10 cellular contexts compared by ENCODE assay signal in the genomic region with DNA sequence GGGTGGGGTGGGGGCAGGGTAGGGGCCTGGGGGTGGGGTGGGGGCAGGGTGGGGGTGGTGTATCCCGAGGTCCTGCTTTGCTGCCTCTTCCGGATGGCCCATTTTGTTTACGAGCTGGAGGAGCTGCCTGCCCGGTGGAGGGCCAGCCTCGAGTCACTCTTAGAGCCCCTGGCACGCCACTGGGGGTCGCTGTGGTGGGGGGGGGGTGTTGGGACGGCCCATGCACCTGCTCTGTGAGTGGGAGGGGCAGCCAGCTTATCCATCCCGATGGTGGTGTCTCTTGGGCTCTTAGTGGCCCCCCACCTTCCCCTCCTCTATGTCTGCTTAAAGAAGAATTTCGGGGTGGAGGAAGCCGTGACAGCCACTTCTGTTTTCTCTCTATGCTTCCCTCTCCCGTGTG. TPM values are rescaled to one million over a fixed set of nuclear protein-coding genes. Genes with fewer than 3 reads are reported as not detected.
DNase-seq lines count a peak whose midpoint lies in the region; ATAC-seq and TF ChIP-seq lines count a peak whose summit lies in the region.
"Had no signal": no experiment of that assay in that cellular context is flagged by ENCODE, and none has a peak within 500 bp of the region (broad histone marks: within the 10 kb centered on the region; RNA-seq: fewer than 3 reads in every experiment).

No MANE protein-coding gene starts in this region.

- peaks cover 12% of the 10 kb centered on the region for H3K4me1 Mint-ChIP-seq in stimulated activated naive CD8-positive, alpha-beta T cell treated with anti-CD3 and anti-CD28 coated beads, Interleukin-15, amount 100 ng/mL, for 72 hours

- no peak for TF ChIP-seq EP300 in esophagus muscularis mucosa (IDR thresholded peaks at IDR 0.05)

- intact Hi-C loops in esophagus muscularis mucosa (cut with DNase I): no loop called here

- H3K27ac ChIP-seq in esophagus muscularis mucosa (replicated peaks in 1 of 4): peak overlapping the region; percentile 23 to 82 (median 53)

- H3K27me3 Mint-ChIP-seq in stimulated activated naive CD8-positive, alpha-beta T cell treated with anti-CD3 and anti-CD28 coated beads, Interleukin-15, amount 100 ng/mL, for 72 hours: peaks cover 10% of the 10 kb centered on the region

- peak in 1 of 3 experiments; percentile 32 for TF ChIP-seq CTCF in esophagus muscularis mucosa (IDR thresholded peaks at IDR 0.05)

- no peak overlapping the region for H3K4me3 Mint-ChIP-seq in stimulated activated naive CD8-positive, alpha-beta T cell treated with anti-CD3 and anti-CD28 coated beads, Interleukin-15, amount 100 ng/mL, for 72 hours

- H3K27ac Mint-ChIP-seq in stimulated activated naive CD8-positive, alpha-beta T cell treated with anti-CD3 and anti-CD28 coated beads, Interleukin-15, amount 100 ng/mL, for 72 hours: no peak overlapping the region

- 31% methylated on average over 2 of the region's 12 CpGs for WGBS in esophagus muscularis mucosa

- H3K27me3 ChIP-seq in esophagus muscularis mucosa (no peaks in the 10 kb centered on the region), MG63 (no peaks in the 10 kb centered on the region)

- DNase-seq in activated naive CD4-positive, alpha-beta T cell treated with Interleukin-2 at 50 U/mL for 16 hours: peak; percentile 26
- DNase-seq in activated naive CD4-positive, alpha-beta T cell (lab: John Stamatoyannopoulos, UW): no peak
- DNase-seq in RPMI8226 (peak; percentile 43), esophagus muscularis mucosa (ENCODE audit: extremely low spot score) (no peak), MG63 (no peak), foreskin melanocyte (no peak)
- peak; percentile 20 to 33 for DNase-seq in stimulated activated naive CD8-positive, alpha-beta T cell treated with anti-CD3 and anti-CD28 coated beads, Interleukin-15, amount 100 ng/mL, for 72 hours
- DNase-seq: DND-41 had no signal

- H3K36me3 ChIP-seq in esophagus muscularis mucosa (no peaks in the 10 kb centered on the region), MG63 (no peaks in the 10 kb centered on the region)

- H3K9me3 Mint-ChIP-seq in stimulated activated naive CD8-positive, alpha-beta T cell treated with anti-CD3 and anti-CD28 coated beads, Interleukin-15, amount 100 ng/mL, for 72 hours: no peaks in the 10 kb centered on the region

- ATAC-seq in stimulated activated naive CD8-positive, alpha-beta T cell treated with anti-CD3 and anti-CD28 coated beads, Interleukin-15, amount 100 ng/mL, for 72 hours: peak; percentile 71
- ATAC-seq in GM18909 (IDR thresholded peaks at IDR 0.05; ENCODE audit: poor library complexity, unreplicated experiment): no peak

- peaks cover 2 to 25% (median 25%) of the 10 kb centered on the region in 4 donors for H3K4me1 ChIP-seq in esophagus muscularis mucosa

- H3K9me3 ChIP-seq in esophagus muscularis mucosa (no peaks in the 10 kb centered on the region), MG63 (no peaks in the 10 kb centered on the region)

- no peak overlapping the region for H3K4me3 ChIP-seq in esophagus muscularis mucosa
- no peak overlapping the region for H3K4me3 ChIP-seq in MG63

- no peak for TF ChIP-seq POLR2A in esophagus muscularis mucosa (IDR thresholded peaks at IDR 0.05; ENCODE audit: low read depth)

RNA-seq across cellular contexts. Expression of gene MRGPRD, which starts 24.6 kb away (rescaled TPM):
- total RNA-seq in esophagus muscularis mucosa: 1 to 10 TPM in 1 of 4 donors, under 1 TPM in 2, not detected in 1; 0.32 to 2.5 (median 0.66) TPM
- not detected in 2 replicates for total RNA-seq in MG63 (2014; rRNA removed; shearing (Covaris generic); ENCODE audit: low replicate concordance)
- total RNA-seq: NCI-H460 had no signal

RNA-seq across cellular contexts. Expression of gene IGHMBP2, which starts 52.5 kb away (rescaled TPM):
- 10 to 100 TPM; 11.6 to 30.8 (median 28.0) TPM for total RNA-seq in esophagus muscularis mucosa
- 7.8 and 15.6 TPM in 2 replicates for total RNA-seq in MG63 (2014; rRNA removed; shearing (Covaris generic); ENCODE audit: low replicate concordance)

RNA-seq across cellular contexts. Expression of gene MRPL21, which starts 52.5 kb away (rescaled TPM):
- total RNA-seq in esophagus muscularis mucosa: 10 to 100 TPM; 47.2 to 66.2 (median 51.2) TPM
- total RNA-seq in MG63 (2014; rRNA removed; shearing (Covaris generic); ENCODE audit: low replicate concordance): 83.1 and 138 TPM in 2 replicates

RNA-seq across cellular contexts. Expression of gene MRGPRF, which starts 56.9 kb away (rescaled TPM):
- 100 to 1,000 TPM in 3 of 4 donors, 10 to 100 TPM in 1; 77.9 to 206 (median 126) TPM for total RNA-seq in esophagus muscularis mucosa
- total RNA-seq in MG63 (2014; rRNA removed; shearing (Covaris generic); ENCODE audit: low replicate concordance): 2.0 TPM in 1 of 2 replicates, not detected in the other
- total RNA-seq: NCI-H460 had no signal

Comparison
In these comparisons a context has a peak if more than half of its experiments do, and no peak if none do; other contexts are left out.
1. DNase-seq: peak in activated naive CD4-positive, alpha-beta T cell treated with Interleukin-2 at 50 U/mL for 16 hours (single experiment), RPMI8226 (single experiment) and stimulated activated naive CD8-positive, alpha-beta T cell treated with anti-CD3 and anti-CD28 coated beads, Interleukin-15, amount 100 ng/mL, for 72 hours (2 of 2); none in activated naive CD4-positive, alpha-beta T cell (0 of 4), esophagus muscularis mucosa (single experiment), MG63 (single experiment) and foreskin melanocyte (single experiment).